Comparison of ENCODE assay signal across 23 cellular contexts in the genomic region with DNA sequence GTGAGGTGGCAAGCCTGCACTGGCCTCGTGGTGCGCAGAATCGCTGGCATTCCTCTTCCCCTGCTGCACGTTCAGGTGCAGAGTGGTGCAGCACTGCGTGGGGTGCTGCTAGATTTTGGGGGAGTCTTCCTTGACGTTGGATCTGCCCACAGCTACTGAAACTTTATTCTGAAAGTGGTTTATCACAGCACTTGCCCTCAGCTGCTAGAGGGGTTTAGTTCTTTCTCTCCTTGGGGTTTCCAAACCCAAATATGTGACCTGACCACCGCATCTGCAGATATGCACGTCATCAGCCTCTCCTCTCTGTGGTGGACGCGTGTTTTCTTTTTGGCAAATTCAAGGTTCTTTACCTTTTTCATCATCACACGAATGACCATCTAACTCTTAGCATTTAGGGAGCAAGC.
"Had no signal": no experiment of that assay in that cellular context is flagged by ENCODE, and none has a peak within 500 bp of the region (broad histone marks: within the 10 kb centered on the region; RNA-seq: fewer than 3 reads in every experiment).

No MANE protein-coding gene starts in this region.

- DNase-seq: activated B cell treated with CpG ODN at 0.5 μM for 24 hours; activated CD4-positive, alpha-beta T cell treated with anti-CD3 and anti-CD28 coated beads for 1 hour; activated CD4-positive, alpha-beta T cell treated with anti-CD3 and anti-CD28 coated beads, Interleukin-2, amount 10 ng/mL, durations not matched to agents 24 days and 14 days; activated CD4-positive, alpha-beta T cell treated with anti-CD3 and anti-CD28 coated beads, Interleukin-2, amount 50 U/mL, for 48 hours; activated effector memory CD4-positive, alpha-beta T cell treated with anti-CD3 and anti-CD28 coated beads, Interleukin-2, amount 50 U/mL, for 16 hours; activated naive CD4-positive, alpha-beta T cell treated with Interleukin-2 at 50 U/mL for 16 hours; activated naive CD8-positive, alpha-beta T cell treated with anti-CD3 and anti-CD28 coated beads, Interleukin-2, amount 50 U/mL, for 24 hours; activated T-cell treated with anti-CD3 and anti-CD28 coated beads, Interleukin-2, amount 50 U/mL, for 4 hours; amniotic stem cell; KG1; NCI-H1092; NCI-H1436; NCI-H1694 treated with DMSO at 0.1 percent for 48 hours; NCI-H2029 treated with DMSO at 0.1 percent for 48 hours; NCI-H226; PC-3; SHP77 treated with DMSO at 0.1 percent for 48 hours had no signal

- H3K27ac ChIP-seq: ascending aorta had no signal

- H3K27me3 ChIP-seq: ascending aorta had no signal

- H3K4me1 ChIP-seq: ascending aorta had no signal

- H3K36me3 Mint-ChIP-seq: activated CD8-positive, alpha-beta memory T cell treated with anti-CD3 and anti-CD28 coated beads, Interleukin-2, amount 10 ng/mL, durations not matched to agents 7 days and 5 days; activated naive CD4-positive, alpha-beta T cell treated with anti-CD3 and anti-CD28 coated beads, Interleukin-2, amount 50 U/mL, for 72 hours; brain had no signal

- H3K9me3 Mint-ChIP-seq: activated B cell treated with CpG ODN at 0.5 μM for 24 hours; activated CD4-positive, alpha-beta T cell treated with anti-CD3 and anti-CD28 coated beads, Interleukin-2, amount 10 ng/mL, durations not matched to agents 24 days and 14 days; activated naive CD4-positive, alpha-beta T cell treated with anti-CD3 and anti-CD28 coated beads, Interleukin-2, amount 50 U/mL, for 72 hours; activated naive CD8-positive, alpha-beta T cell treated with anti-CD3 and anti-CD28 coated beads, Interleukin-2, amount 50 U/mL, for 24 hours; activated T-cell treated with anti-CD3 and anti-CD28 coated beads, Interleukin-2, amount 50 U/mL, for 4 hours; central memory CD8-positive, alpha-beta T cell; T-helper 1 cell treated with Interleukin-12 subunit alpha and Interleukin-12 subunit beta and Interleukin-4 antibody, amounts not matched to agents 30 μg/mL and 1 μg/mL, for 36 hours had no signal

- H3K9me3 ChIP-seq: ascending aorta had no signal

- H3K4me1 Mint-ChIP-seq: activated B cell treated with CpG ODN at 0.5 μM for 24 hours; activated CD4-positive, alpha-beta T cell treated with anti-CD3 and anti-CD28 coated beads, Interleukin-2, amount 10 ng/mL, durations not matched to agents 24 days and 14 days; activated CD8-positive, alpha-beta memory T cell treated with anti-CD3 and anti-CD28 coated beads, Interleukin-2, amount 10 ng/mL, durations not matched to agents 7 days and 5 days; activated naive CD8-positive, alpha-beta T cell treated with anti-CD3 and anti-CD28 coated beads, Interleukin-2, amount 50 U/mL, for 24 hours; central memory CD8-positive, alpha-beta T cell had no signal

- H3K27ac Mint-ChIP-seq: activated B cell treated with CpG ODN at 0.5 μM for 24 hours; activated CD4-positive, alpha-beta T cell treated with anti-CD3 and anti-CD28 coated beads, Interleukin-2, amount 10 ng/mL, durations not matched to agents 24 days and 14 days; activated CD8-positive, alpha-beta memory T cell treated with anti-CD3 and anti-CD28 coated beads, Interleukin-2, amount 10 ng/mL, durations not matched to agents 7 days and 5 days; activated naive CD4-positive, alpha-beta T cell treated with anti-CD3 and anti-CD28 coated beads, Interleukin-2, amount 50 U/mL, for 72 hours; activated naive CD8-positive, alpha-beta T cell treated with anti-CD3 and anti-CD28 coated beads, Interleukin-2, amount 50 U/mL, for 24 hours; T-helper 1 cell treated with Interleukin-12 subunit alpha and Interleukin-12 subunit beta and Interleukin-4 antibody, amounts not matched to agents 30 μg/mL and 1 μg/mL, for 36 hours had no signal

- ATAC-seq: activated CD8-positive, alpha-beta memory T cell treated with anti-CD3 and anti-CD28 coated beads, Interleukin-2, amount 10 ng/mL, durations not matched to agents 7 days and 5 days; activated naive CD4-positive, alpha-beta T cell treated with anti-CD3 and anti-CD28 coated beads, Interleukin-2, amount 50 U/mL, for 72 hours; activated naive CD8-positive, alpha-beta T cell treated with anti-CD3 and anti-CD28 coated beads, Interleukin-2, amount 50 U/mL, for 24 hours; activated T-cell treated with anti-CD3 and anti-CD28 coated beads, Interleukin-2, amount 50 U/mL, for 4 hours; PC-3 had no signal

- H3K36me3 ChIP-seq: ascending aorta had no signal

- H3K4me3 ChIP-seq: ascending aorta had no signal

- H3K4me3 Mint-ChIP-seq: activated B cell treated with CpG ODN at 0.5 μM for 24 hours; activated CD4-positive, alpha-beta T cell treated with anti-CD3 and anti-CD28 coated beads, Interleukin-2, amount 10 ng/mL, durations not matched to agents 24 days and 14 days; activated CD8-positive, alpha-beta memory T cell treated with anti-CD3 and anti-CD28 coated beads, Interleukin-2, amount 10 ng/mL, durations not matched to agents 7 days and 5 days; activated naive CD8-positive, alpha-beta T cell treated with anti-CD3 and anti-CD28 coated beads, Interleukin-2, amount 50 U/mL, for 24 hours; activated T-cell treated with anti-CD3 and anti-CD28 coated beads, Interleukin-2, amount 50 U/mL, for 4 hours; central memory CD8-positive, alpha-beta T cell; T-helper 1 cell treated with Interleukin-12 subunit alpha and Interleukin-12 subunit beta and Interleukin-4 antibody, amounts not matched to agents 30 μg/mL and 1 μg/mL, for 36 hours had no signal
